23 cellular contexts compared by ENCODE assay signal in the genomic region with DNA sequence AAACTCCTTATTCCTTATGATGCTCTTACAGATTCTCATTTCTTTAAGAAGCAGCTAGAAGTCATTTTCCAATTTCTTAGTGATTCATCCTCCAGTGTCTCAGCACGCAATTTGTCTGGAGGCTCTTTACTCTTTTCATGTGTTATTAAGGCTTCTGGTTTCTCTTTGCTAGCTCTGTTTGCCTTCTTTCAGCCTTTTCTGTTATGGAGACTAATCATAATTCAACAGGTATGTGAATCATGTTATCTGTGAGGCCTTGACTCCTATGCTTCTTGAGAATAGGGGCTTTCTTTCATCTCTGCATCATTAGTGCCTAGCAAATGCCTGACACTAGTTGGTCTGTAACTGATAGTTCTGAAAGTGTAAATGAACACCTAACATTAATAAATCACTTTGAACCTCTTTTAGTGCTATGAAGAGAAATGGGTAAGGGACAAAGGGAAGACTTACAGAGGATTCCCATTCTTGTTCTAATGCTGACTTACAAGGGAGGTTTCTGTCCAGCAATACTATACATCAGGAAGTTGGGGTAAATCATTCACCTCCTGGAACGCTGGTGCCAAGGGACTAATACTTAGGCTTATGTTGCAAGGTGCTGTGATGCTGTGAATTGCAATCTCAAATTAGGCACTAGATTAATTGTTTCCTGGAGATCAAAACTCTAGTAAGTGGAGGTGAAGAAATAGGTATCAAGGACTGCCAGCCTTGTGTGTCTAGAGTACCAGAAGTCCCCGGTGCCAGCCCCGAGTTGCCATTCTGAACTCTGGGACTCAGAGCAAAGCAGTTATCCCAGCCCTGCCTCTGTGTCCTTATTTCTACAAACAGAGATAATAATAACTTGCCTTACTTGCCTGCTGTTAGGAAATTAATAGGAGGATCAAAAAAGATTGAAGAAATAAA.
"Had no signal": no experiment of that assay in that cellular context is flagged by ENCODE, and none has a peak within 500 bp of the region (broad histone marks: within the 10 kb centered on the region; RNA-seq: fewer than 3 reads in every experiment).

No MANE protein-coding gene starts in this region.

- H3K27ac ChIP-seq: colonic mucosa, stomach, suprapubic skin, tibial nerve, WERI-Rb-1 had no signal

- H3K27me3 ChIP-seq: colonic mucosa, dorsolateral prefrontal cortex, stomach, suprapubic skin, tibial nerve had no signal

- H3K4me1 ChIP-seq: colonic mucosa, suprapubic skin, tibial nerve had no signal

- H3K4me3 ChIP-seq: colonic mucosa, dorsolateral prefrontal cortex, stomach, suprapubic skin, tibial nerve had no signal

- H3K36me3 ChIP-seq: colonic mucosa, stomach, suprapubic skin, tibial nerve, WERI-Rb-1 had no signal

- H3K9me3 ChIP-seq: colonic mucosa, stomach, suprapubic skin, tibial nerve had no signal

- DNase-seq: activated CD4-positive, alpha-beta T cell treated with anti-CD3 and anti-CD28 coated beads, Interleukin-2, amount 50 U/mL, for 1 hour; activated CD4-positive, CD25-positive, alpha-beta regulatory T cell treated with anti-CD3 and anti-CD28 coated beads, Interleukin-2, amount 50 U/mL, for 72 hours; activated T-cell treated with anti-CD3 and anti-CD28 coated beads, Interleukin-2, amount 50 U/mL, for 1 hour; aorta; colonic mucosa; dorsolateral prefrontal cortex; effector memory CD8-positive, alpha-beta T cell; kidney; naive B cell; nucleus accumbens; small intestine; stimulated activated CD4-positive, alpha-beta T cell treated with anti-CD3 and anti-CD28 coated beads, Interleukin-2, amount 100 ng/mL, for 24 hours; stomach; T-helper 1 cell; WERI-Rb-1 had no signal

- FAIRE-seq: endothelial cell of umbilical vein, kidney, small intestine, TTC549, urothelium cell line had no signal

- ATAC-seq: activated naive CD4-positive, alpha-beta T cell treated with anti-CD3 and anti-CD28 coated beads, Interleukin-2, amount 50 U/mL, for 72 hours; effector memory CD8-positive, alpha-beta T cell; sciatic nerve; stimulated activated memory B cell treated with anti-CD40 and anti-IgM and Interleukin-4, amounts not matched to agents 10 μg/mL and 1 μg/mL and 100 μg/mL, for 72 hours had no signal
